Comparison of ENCODE assay signal across 24 cellular contexts in genomic region chr3:72281551-72281950, GRCh38.
A peak's percentile ranks its signal among the peaks of the same experiment; 100 is the strongest.
DNase-seq lines count a peak whose midpoint lies in the region; TF ChIP-seq lines count a peak whose summit lies in the region.
"Had no signal": no experiment of that assay in that cellular context is flagged by ENCODE, and none has a peak within 500 bp of the region (broad histone marks: within the 10 kb centered on the region; RNA-seq: fewer than 3 reads in every experiment).

No MANE protein-coding gene starts in this region.

- no peak overlapping the region for H3K27ac ChIP-seq in WERI-Rb-1
- no peak overlapping the region for H3K27ac ChIP-seq in spleen
- H3K27ac ChIP-seq in substantia nigra (ENCODE audit: low read depth, low read length, poor library complexity, severe bottlenecking): no peak overlapping the region
- H3K27ac ChIP-seq: 22Rv1; A549; BLaER1 treated with 17β-estradiol and CSF1 and Interleukin-3, amounts not matched to agents 10 nM and 100 nM; GM23248 had no signal

- peaks cover 0 to 9% (median 0%) of the 10 kb centered on the region in 6 donors for H3K4me1 ChIP-seq in spleen
- H3K4me1 ChIP-seq: A549, BE2C had no signal

- H3K27me3 ChIP-seq in WERI-Rb-1 (ENCODE audit: insufficient read depth, low read depth, severe bottlenecking) (no peaks in the 10 kb centered on the region), spleen (replicated peaks in 1 of 7) (no peaks in the 10 kb centered on the region)
- H3K27me3 ChIP-seq: BE2C had no signal

- H3K36me3 ChIP-seq in WERI-Rb-1 (no peaks in the 10 kb centered on the region), spleen (no peaks in the 10 kb centered on the region)
- H3K36me3 ChIP-seq: BE2C; BLaER1 treated with 17β-estradiol and CSF1 and Interleukin-3, amounts not matched to agents 10 nM and 100 nM had no signal

- TF ChIP-seq POLR2A in spleen (IDR thresholded peaks at IDR 0.05): no peak

- H3K9me3 ChIP-seq in WERI-Rb-1 (ENCODE audit: severe bottlenecking) (no peaks in the 10 kb centered on the region), spleen (peaks cover 6 to 27% (median 12%) of the 10 kb centered on the region in 8 donors)
- H3K9me3 ChIP-seq: BE2C had no signal

- peaks cover 26% of the 10 kb centered on the region for H3K4me1 Mint-ChIP-seq in endothelial cell (ENCODE audit: unreplicated experiment)
- H3K4me1 Mint-ChIP-seq in nephron progenitor cell: peaks cover 35% of the 10 kb centered on the region
- H3K4me1 Mint-ChIP-seq: CD8-positive, alpha-beta memory T cell had no signal

- H3K4me3 ChIP-seq in WERI-Rb-1 (ENCODE audit: low read depth, low read length): no peak overlapping the region
- no peak overlapping the region for H3K4me3 ChIP-seq in spleen
- H3K4me3 ChIP-seq: A549; BLaER1 treated with 17β-estradiol and CSF1 and Interleukin-3, amounts not matched to agents 10 nM and 100 nM; GM12878; GM23248 had no signal

- H3K4me3 Mint-ChIP-seq in endothelial cell (ENCODE audit: unreplicated experiment): no peak overlapping the region
- no peak overlapping the region for H3K4me3 Mint-ChIP-seq in nephron progenitor cell
- H3K4me3 Mint-ChIP-seq: CD14-positive monocyte; CD4-positive, alpha-beta T cell; CD8-positive, alpha-beta memory T cell had no signal

- intact Hi-C loops in spleen (cut with DNase I; ENCODE audit: low total_unique reads): no loop called here

- H3K9me3 Mint-ChIP-seq in endothelial cell (ENCODE audit: unreplicated experiment): no peaks in the 10 kb centered on the region
- peaks cover 14% of the 10 kb centered on the region for H3K9me3 Mint-ChIP-seq in nephron progenitor cell
- H3K9me3 Mint-ChIP-seq: CD4-positive, alpha-beta T cell had no signal

- DNase-seq in NCI-H2171 treated with DMSO at 0.1 percent for 48 hours (lab: John Stamatoyannopoulos, UW): peak; percentile 5
- no peak for DNase-seq in NCI-H2171 (lab: John Stamatoyannopoulos, UW)
- DNase-seq in WERI-Rb-1: peak; percentile 70
- no peak for DNase-seq in endothelial cell (ENCODE audit: low spot score)
- no peak for DNase-seq in nephron progenitor cell
- DNase-seq in activated CD4-positive, alpha-beta T cell treated with anti-CD3 and anti-CD28 coated beads, Interleukin-2, amount 50 U/mL, for 4 hours: no peak
- no peak for DNase-seq in spleen
- DNase-seq in substantia nigra (lab: John Stamatoyannopoulos, UW): no peak
- DNase-seq: ACHN; AML-193; BE2C; CD4-positive, alpha-beta T cell; CD8-positive, alpha-beta memory T cell; DMS 273 treated with DMSO at 0.1 percent for 48 hours; DMS79; EL; GM23248; H7; HCEC 1CT had no signal

- peaks cover 9% of the 10 kb centered on the region for H3K27me3 Mint-ChIP-seq in endothelial cell (ENCODE audit: unreplicated experiment)
- peaks cover 16% of the 10 kb centered on the region for H3K27me3 Mint-ChIP-seq in nephron progenitor cell (ENCODE audit: low read depth, poor library complexity)
- H3K27me3 Mint-ChIP-seq: CD4-positive, alpha-beta T cell had no signal

- 67 to 78% (median 71%) methylated on average over 5 of the region's 5 CpGs for WGBS in spleen, 5 donors

- no peak for TF ChIP-seq CTCF in WERI-Rb-1 (IDR thresholded peaks at IDR 0.05; ENCODE audit: low read depth, low read length)
- TF ChIP-seq CTCF in endothelial cell (IDR thresholded peaks at IDR 0.05; ENCODE audit: unreplicated experiment): no peak
- no peak for TF ChIP-seq CTCF in nephron progenitor cell (IDR thresholded peaks at IDR 0.05)
- no peak for TF ChIP-seq CTCF in spleen (IDR thresholded peaks at IDR 0.05 in 8 of 11, conservative IDR thresholded peaks at IDR 0.05 in 3 of 11)

- H3K27ac Mint-ChIP-seq in endothelial cell (ENCODE audit: unreplicated experiment): peak overlapping the region; percentile 49
- peak overlapping the region; percentile 49 for H3K27ac Mint-ChIP-seq in nephron progenitor cell
- H3K27ac Mint-ChIP-seq: CD4-positive, alpha-beta T cell; CD8-positive, alpha-beta memory T cell had no signal

- no peaks in the 10 kb centered on the region for H3K36me3 Mint-ChIP-seq in endothelial cell (ENCODE audit: low read depth, unreplicated experiment)
- no peaks in the 10 kb centered on the region for H3K36me3 Mint-ChIP-seq in nephron progenitor cell (ENCODE audit: low read depth)
- H3K36me3 Mint-ChIP-seq: CD14-positive monocyte had no signal

Comparison
In these comparisons a context has a peak if more than half of its experiments do, and no peak if none do; other contexts are left out.
1. DNase-seq: peak in NCI-H2171 treated with DMSO at 0.1 percent for 48 hours (single experiment) and WERI-Rb-1 (single experiment); none in NCI-H2171 (single experiment), endothelial cell (single experiment), nephron progenitor cell (single experiment), activated CD4-positive, alpha-beta T cell treated with anti-CD3 and anti-CD28 coated beads, Interleukin-2, amount 50 U/mL, for 4 hours (0 of 2), spleen (single experiment) and substantia nigra (0 of 49).